In genomic region chr7:98266840-98267239, GRCh38 we compare ENCODE assay signal across 8 cellular contexts. TPM values are rescaled to one million over a fixed set of nuclear protein-coding genes. Genes with fewer than 3 reads are reported as not detected.
A peak's percentile ranks its signal among the peaks of the same experiment; 100 is the strongest.
DNase-seq lines count a peak whose midpoint lies in the region; ATAC-seq, FAIRE-seq and TF ChIP-seq lines count a peak whose summit lies in the region.

No MANE protein-coding gene starts in this region.

- H3K9me1 ChIP-seq in keratinocyte (ENCODE audit: control insufficient read depth, extremely low read depth, insufficient read depth, low read length), result no peaks in the 10 kb centered on the region

- H3K9ac ChIP-seq in keratinocyte (ENCODE audit: control insufficient read depth, extremely low read depth, insufficient read depth, low read length), result no peak overlapping the region

- H3K9me3 ChIP-seq in WERI-Rb-1 (ENCODE audit: severe bottlenecking) (no peaks in the 10 kb centered on the region), keratinocyte (ENCODE audit: control insufficient read depth, low read depth, low read length) (no peaks in the 10 kb centered on the region)

- H3K4me3 ChIP-seq in WERI-Rb-1 (ENCODE audit: low read depth, low read length) (no peak overlapping the region), keratinocyte (ENCODE audit: control insufficient read depth in 2 of 3, extremely low read depth in 1 of 3, insufficient read depth in 2 of 3, low read depth in 1 of 3, low read length in 3 of 3) (no peak overlapping the region)

- H3K27me3 ChIP-seq in WERI-Rb-1 (ENCODE audit: insufficient read depth, low read depth, severe bottlenecking), result no peaks in the 10 kb centered on the region
- no peaks in the 10 kb centered on the region for H3K27me3 ChIP-seq in keratinocyte (ENCODE audit: control insufficient read depth, extremely low read depth, insufficient read depth, low read length)

- dilution Hi-C loops in keratinocyte (cut with MboI; ENCODE audit: extremely low pct_ligation_motif_present, low sequenced_read_pairs), result no loop called here

- no peaks in the 10 kb centered on the region for H3K79me2 ChIP-seq in keratinocyte (ENCODE audit: control insufficient read depth, insufficient read depth, low read length)

- peak; percentile 65 for TF ChIP-seq CTCF in 22Rv1 (IDR thresholded peaks at IDR 0.05)
- peak; percentile 43; the same call in 2 of the 3 replicates for TF ChIP-seq CTCF in GM12872 (IDR thresholded peaks at IDR 0.05; ENCODE audit: insufficient read depth, low read depth, low read length)
- TF ChIP-seq CTCF in WERI-Rb-1 (IDR thresholded peaks at IDR 0.05; ENCODE audit: low read depth, low read length), result peak; percentile 23; the same call in 1 of the 2 replicates
- TF ChIP-seq CTCF in keratinocyte (optimal IDR thresholded peaks at IDR 0.05 in 1 of 3, IDR thresholded peaks at IDR 0.05 in 1 of 3, conservative IDR thresholded peaks at IDR 0.05 in 1 of 3; ENCODE audit: extremely low read depth in 1 of 3, insufficient read depth in 2 of 3, low read length in 3 of 3), result peak in 2 of 3 experiments; percentile 31 to 35

- no peak for DNase-seq in WERI-Rb-1
- no peak for DNase-seq in keratinocyte (ENCODE audit: low read depth, low spot score)
- no peak for DNase-seq in GM19239 (ENCODE audit: insufficient read length, low spot score)
- DNase-seq in NCI-H446 (lab: John Stamatoyannopoulos, UW), result no peak

- peak; percentile 9 for FAIRE-seq in keratinocyte (lab: Jason Lieb, UNC)
- no peak for FAIRE-seq in GM19239 (lab: Jason Lieb, UNC)

- ATAC-seq in GM21367 (IDR thresholded peaks at IDR 0.05; ENCODE audit: unreplicated experiment), result no peak
- ATAC-seq in HG03521 (IDR thresholded peaks at IDR 0.05; ENCODE audit: unreplicated experiment), result no peak

- H3K4me1 ChIP-seq in keratinocyte (ENCODE audit: control insufficient read depth, extremely low read depth, insufficient read depth, low read length), result no peaks in the 10 kb centered on the region

- H3K36me3 ChIP-seq in WERI-Rb-1, result peaks cover 9% of the 10 kb centered on the region; the same call in 1 of the 2 replicates
- H3K36me3 ChIP-seq in keratinocyte (ENCODE audit: control insufficient read depth in 2 of 2, extremely low read depth in 1 of 2, insufficient read depth in 2 of 2, low read length in 2 of 2), result no peaks in the 10 kb centered on the region

- no peak overlapping the region for H3K4me2 ChIP-seq in keratinocyte (ENCODE audit: control insufficient read depth, extremely low read depth, insufficient read depth, low read depth, low read length)

- H3K27ac ChIP-seq in 22Rv1 (no peak overlapping the region), WERI-Rb-1 (no peak overlapping the region), keratinocyte (ENCODE audit: control insufficient read depth, insufficient read depth, low read length) (no peak overlapping the region)

- H2AFZ ChIP-seq in keratinocyte (ENCODE audit: control insufficient read depth, low read length), result no peak overlapping the region

- H4K20me1 ChIP-seq in keratinocyte (ENCODE audit: control insufficient read depth, extremely low read depth, insufficient read depth, low read length), result no peaks in the 10 kb centered on the region

RNA-seq across cellular contexts. Expression of gene BRI3, which starts 14.6 kb away (rescaled TPM):
- 95.6 to 133 TPM (median 121 TPM) in 3 replicates for polyA plus RNA-seq in keratinocyte
- 50.8 TPM for polyA plus RNA-seq in keratinocyte (2011; ENCODE audit: low read depth)
- polyA plus RNA-seq in keratinocyte (2011; cell fraction: cytosol; rRNA removed), result 177 and 183 TPM in 2 replicates
- polyA plus RNA-seq in keratinocyte (2011; cell fraction: nucleus; rRNA removed), result 50.9 and 52.2 TPM in 2 replicates
- polyA plus RNA-seq in keratinocyte (2012; ENCODE audit: low replicate concordance), result 138 and 210 TPM in 2 replicates
- 62.0 to 92.3 TPM (median 86.3 TPM) in 3 replicates for polyA minus RNA-seq in keratinocyte
- 107 TPM for polyA minus RNA-seq in keratinocyte (2011; cell fraction: cytosol; rRNA and poly(A)+ RNA removed)
- 23.4 and 25.8 TPM in 2 replicates for polyA minus RNA-seq in keratinocyte (2011; cell fraction: nucleus; rRNA and poly(A)+ RNA removed)

RNA-seq across cellular contexts. Expression of gene TECPR1, which starts 14.8 kb away (rescaled TPM):
- polyA plus RNA-seq in keratinocyte, result 1.5 to 3.7 TPM (median 2.4 TPM) in 3 replicates
- polyA plus RNA-seq in keratinocyte (2011; ENCODE audit: low read depth), result 7.4 TPM
- 1.3 and 2.9 TPM in 2 replicates for polyA plus RNA-seq in keratinocyte (2011; cell fraction: cytosol; rRNA removed)
- 6.6 and 10.0 TPM in 2 replicates for polyA plus RNA-seq in keratinocyte (2011; cell fraction: nucleus; rRNA removed)
- polyA plus RNA-seq in keratinocyte (2012; ENCODE audit: low replicate concordance), result 4.7 and 6.3 TPM in 2 replicates
- polyA minus RNA-seq in keratinocyte, result 2.4 to 11.8 TPM (median 5.0 TPM) in 3 replicates
- polyA minus RNA-seq in keratinocyte (2011; cell fraction: cytosol; rRNA and poly(A)+ RNA removed), result 9.0 TPM
- 7.8 and 8.5 TPM in 2 replicates for polyA minus RNA-seq in keratinocyte (2011; cell fraction: nucleus; rRNA and poly(A)+ RNA removed)

RNA-seq across cellular contexts. Expression of gene BHLHA15, which starts 55.6 kb away (rescaled TPM):
- polyA plus RNA-seq in keratinocyte, result not detected in 3 replicates
- polyA plus RNA-seq in keratinocyte (2011; ENCODE audit: low read depth), result not detected
- polyA plus RNA-seq in keratinocyte (2011; cell fraction: cytosol; rRNA removed), result not detected in 2 replicates
- polyA plus RNA-seq in keratinocyte (2011; cell fraction: nucleus; rRNA removed), result not detected in 2 replicates
- polyA plus RNA-seq in keratinocyte (2012; ENCODE audit: low replicate concordance), result 0.17 TPM in 1 of 2 replicates, not detected in the other
- not detected in 3 replicates for polyA minus RNA-seq in keratinocyte
- not detected for polyA minus RNA-seq in keratinocyte (2011; cell fraction: cytosol; rRNA and poly(A)+ RNA removed)
- not detected in 2 replicates for polyA minus RNA-seq in keratinocyte (2011; cell fraction: nucleus; rRNA and poly(A)+ RNA removed)
